Comparison of ENCODE assay signal across 23 cellular contexts in genomic region chr10:72019085-72019876, GRCh38. TPM values are rescaled to one million over a fixed set of nuclear protein-coding genes. Genes with fewer than 3 reads are reported as not detected.
A peak's percentile ranks its signal among the peaks of the same experiment; 100 is the strongest.
DNase-seq lines count a peak whose midpoint lies in the region; ATAC-seq, FAIRE-seq and TF ChIP-seq lines count a peak whose summit lies in the region.
"Had no signal": no experiment of that assay in that cellular context is flagged by ENCODE, and none has a peak within 500 bp of the region (broad histone marks: within the 10 kb centered on the region; RNA-seq: fewer than 3 reads in every experiment).

No MANE protein-coding gene starts in this region.

- no peak overlapping the region for H2BK5ac ChIP-seq in IMR-90 (ENCODE audit: low read depth, low read length, poor library complexity, severe bottlenecking)
- H2BK5ac ChIP-seq in H1 (ENCODE audit: low read depth, low read length), result no peak overlapping the region

- peaks cover 35% of the 10 kb centered on the region for H3K4me1 Mint-ChIP-seq in Caco-2 (ENCODE audit: low read depth, unreplicated experiment)
- H3K4me1 Mint-ChIP-seq in naive thymus-derived CD4-positive, alpha-beta T cell, result peaks cover 0 to 4% (median 0%) of the 10 kb centered on the region in 7 donors

- H3K9me1 ChIP-seq in IMR-90 (ENCODE audit: insufficient read depth, low read length), result peaks cover 8% of the 10 kb centered on the region

- BruUV-seq in Caco-2 (replicated peaks; lab: Mats Ljungman, UMichigan) (no TSS peak), IMR-90 (replicated peaks; lab: Mats Ljungman, UMichigan) (no TSS peak)

- no peaks in the 10 kb centered on the region for H3K79me2 ChIP-seq in H1 (ENCODE audit: control insufficient read depth in 1 of 2, insufficient read depth in 2 of 2, low read length in 2 of 2)

- no peak for TF ChIP-seq POLR2A in IMR-90 (IDR thresholded peaks at IDR 0.05; ENCODE audit: low read depth, low read length)
- TF ChIP-seq POLR2A in H1 (IDR thresholded peaks at IDR 0.05; ENCODE audit: control extremely low read depth in 1 of 2, low read depth in 2 of 2, low read length in 2 of 2), result no peak

- H2AK5ac ChIP-seq in IMR-90 (ENCODE audit: low read depth, low read length), result peak overlapping the region; percentile 0; the same call in 1 of the 2 replicates
- no peak overlapping the region for H2AK5ac ChIP-seq in H1 (ENCODE audit: low read depth, low read length)

- no peak for FAIRE-seq in H1 (lab: Jason Lieb, UNC)
- FAIRE-seq: A549, G401.6, GM12892 had no signal

- H3K4me3 ChIP-seq in Caco-2 (ENCODE audit: low read depth, low read length) (no peak overlapping the region), IMR-90 (ENCODE audit: insufficient read depth, low read depth, low read length) (no peak overlapping the region), H1 (ENCODE audit: extremely low read depth in 1 of 4, insufficient read depth in 2 of 4, low read depth in 3 of 4, low read length in 4 of 4) (no peak overlapping the region)
- H3K4me3 ChIP-seq in naive thymus-derived CD4-positive, alpha-beta T cell (ENCODE audit: low read length), result no peak overlapping the region
- H3K4me3 ChIP-seq: A549; BLaER1 treated with 17β-estradiol and CSF1 and Interleukin-3, amounts not matched to agents 10 nM and 100 nM had no signal

- H3K4me3 Mint-ChIP-seq in Caco-2 (ENCODE audit: unreplicated experiment), result no peak overlapping the region
- no peak overlapping the region for H3K4me3 Mint-ChIP-seq in naive thymus-derived CD4-positive, alpha-beta T cell
- H3K4me3 Mint-ChIP-seq: CD14-positive monocyte; CD4-positive, alpha-beta T cell; CD8-positive, alpha-beta memory T cell had no signal

- peaks cover 9% of the 10 kb centered on the region for H3K9me3 Mint-ChIP-seq in Caco-2 (ENCODE audit: unreplicated experiment)
- H3K9me3 Mint-ChIP-seq in naive thymus-derived CD4-positive, alpha-beta T cell, result peaks cover 0 to 2% (median 0%) of the 10 kb centered on the region in 11 donors
- H3K9me3 Mint-ChIP-seq: CD4-positive, alpha-beta T cell had no signal

- CTCF ChIA-PET in Caco-2 (lab: Charles Lee), result interaction anchor here (0.6 to 2.6 kb wide), 5 partner anchors 13 to 311 kb away, joined by 3 to 23 read pairs (median 3); no protein-coding TSS in a partner anchor
- CTCF ChIA-PET in IMR-90 (lab: Yijun Ruan, JAX), result no interaction called here
- CTCF ChIA-PET in H1 (lab: Charles Lee; ENCODE audit: partially characterized antibody), result interaction anchor here (0.9 to 3.1 kb wide), 4 partner anchors 12 to 42 kb away, joined by 3 to 17 read pairs (median 6); no protein-coding TSS in a partner anchor
- CTCF ChIA-PET in naive thymus-derived CD4-positive, alpha-beta T cell (lab: Charles Lee), result no interaction called here

- H3K27me3 Mint-ChIP-seq in Caco-2 (ENCODE audit: insufficient read depth, unreplicated experiment), result no peaks in the 10 kb centered on the region
- H3K27me3 Mint-ChIP-seq in naive thymus-derived CD4-positive, alpha-beta T cell, result peaks cover 0 to 12% (median 4%) of the 10 kb centered on the region in 5 donors
- H3K27me3 Mint-ChIP-seq: CD4-positive, alpha-beta T cell had no signal

- H3K14ac ChIP-seq in IMR-90 (replicated peaks; ENCODE audit: low read depth, low read length) (no peak overlapping the region), H1 (ENCODE audit: insufficient read length) (no peak overlapping the region)

- H2AFZ ChIP-seq in IMR-90 (replicated peaks; ENCODE audit: low read length, poor library complexity), result no peak overlapping the region
- no peak overlapping the region for H2AFZ ChIP-seq in H1 (ENCODE audit: low read length)

- H3K4me1 ChIP-seq in Caco-2 (peaks cover 30% of the 10 kb centered on the region), IMR-90 (ENCODE audit: control insufficient read depth, insufficient read depth, low read length) (peaks cover 14% of the 10 kb centered on the region), H1 (replicated peaks in 1 of 4; ENCODE audit: control insufficient read depth in 3 of 4, insufficient read depth in 4 of 4, low read length in 3 of 4) (peaks cover 0 to 4% (median under 1%) of the 10 kb centered on the region in 4 experiments; a peak in 2 of 7 replicates)
- H3K4me1 ChIP-seq in naive thymus-derived CD4-positive, alpha-beta T cell (ENCODE audit: control insufficient read depth in 2 of 2, insufficient read depth in 2 of 2, low read length in 2 of 2), result no peaks in the 10 kb centered on the region
- H3K4me1 ChIP-seq: A549 had no signal

- no peak overlapping the region for H2BK20ac ChIP-seq in IMR-90 (ENCODE audit: low read depth, low read length)
- no peak overlapping the region for H2BK20ac ChIP-seq in H1 (ENCODE audit: low read length)

- intact Hi-C loops in Caco-2 (cut with micrococcal nuclease; ENCODE audit: unreplicated experiment) (no loop called here), IMR-90 (cut with micrococcal nuclease) (no loop called here)
- intact Hi-C loops in naive thymus-derived CD4-positive, alpha-beta T cell (cut with micrococcal nuclease), result no loop called here

- peak in 1 of 2 experiments; percentile 52 for DNase-seq in Caco-2
- no peak for DNase-seq in IMR-90
- no peak for DNase-seq in H1 (ENCODE audit: low read depth in 1 of 2, low spot score in 2 of 2)
- DNase-seq in naive thymus-derived CD4-positive, alpha-beta T cell, result no peak
- no peak for DNase-seq in EL
- DNase-seq: 8988T; ACHN; AML-193; BE2C; Calu3; CD4-positive, alpha-beta T cell; CD8-positive, alpha-beta memory T cell; DMS53; DMS79 treated with DMSO at 0.1 percent for 48 hours; GOT3; H7; HCEC 1CT had no signal

- TF ChIP-seq EP300 in H1 (IDR thresholded peaks at IDR 0.05; ENCODE audit: borderline replicate concordance in 1 of 2, low read depth in 2 of 2, low read length in 2 of 2), result no peak

- ATAC-seq in IMR-90 (ENCODE audit: low read depth) (no peak), HG03432 (IDR thresholded peaks at IDR 0.05; ENCODE audit: unreplicated experiment) (no peak)
- no peak for ATAC-seq in naive thymus-derived CD4-positive, alpha-beta T cell
- ATAC-seq: A549 had no signal

- H3K27ac ChIP-seq in IMR-90 (ENCODE audit: insufficient read depth, low read length), result no peak overlapping the region
- no peak overlapping the region for H3K27ac ChIP-seq in H1 (ENCODE audit: low read depth, low read length)
- no peak overlapping the region for H3K27ac ChIP-seq in naive thymus-derived CD4-positive, alpha-beta T cell (ENCODE audit: low read depth, low read length)
- H3K27ac ChIP-seq: A549; BLaER1 treated with 17β-estradiol and CSF1 and Interleukin-3, amounts not matched to agents 10 nM and 100 nM had no signal

- no peak for TF ChIP-seq RAD21 in IMR-90 (IDR thresholded peaks at IDR 0.05; ENCODE audit: low read length)
- no peak for TF ChIP-seq RAD21 in H1 (IDR thresholded peaks at IDR 0.05 in 1 of 2, conservative IDR thresholded peaks at IDR 0.05 in 1 of 2; ENCODE audit: low read depth in 2 of 2, low read length in 2 of 2)

- H3K56ac ChIP-seq in IMR-90 (ENCODE audit: extremely low read depth, insufficient read depth, low read length) (no peak overlapping the region), H1 (replicated peaks; ENCODE audit: insufficient read length, low read depth, low read length) (no peak overlapping the region)

- H3K36me3 ChIP-seq in Caco-2 (ENCODE audit: control insufficient read depth, insufficient read depth, low read length), result no peaks in the 10 kb centered on the region
- H3K36me3 ChIP-seq in IMR-90 (ENCODE audit: control insufficient read depth, insufficient read depth, low read length), result no peaks in the 10 kb centered on the region
- H3K36me3 ChIP-seq in H1 (ENCODE audit: control insufficient read depth in 2 of 4, insufficient read depth in 4 of 4, low read length in 3 of 4), result no peaks in the 10 kb centered on the region
- H3K36me3 ChIP-seq in naive thymus-derived CD4-positive, alpha-beta T cell (ENCODE audit: control insufficient read depth in 2 of 3, insufficient read depth in 3 of 3, low read length in 3 of 3), result no peaks in the 10 kb centered on the region
- H3K36me3 ChIP-seq: BE2C; BLaER1 treated with 17β-estradiol and CSF1 and Interleukin-3, amounts not matched to agents 10 nM and 100 nM had no signal

- H3K4me2 ChIP-seq in IMR-90 (ENCODE audit: low read depth, low read length) (no peak overlapping the region), H1 (ENCODE audit: insufficient read depth in 1 of 2, low read depth in 2 of 2, low read length in 2 of 2) (no peak overlapping the region)
- H3K4me2 ChIP-seq: A549; BLaER1 treated with 17β-estradiol and CSF1 and Interleukin-3, amounts not matched to agents 10 nM and 100 nM had no signal

- H3K18ac ChIP-seq in IMR-90 (ENCODE audit: low read depth, low read length) (no peak overlapping the region), H1 (ENCODE audit: extremely low read depth, low read length) (no peak overlapping the region)

- H3K27me3 ChIP-seq in Caco-2 (replicated peaks; ENCODE audit: control insufficient read depth, insufficient read depth, low read length), result no peaks in the 10 kb centered on the region
- H3K27me3 ChIP-seq in IMR-90 (ENCODE audit: control insufficient read depth, insufficient read depth, low read length), result peaks cover 5% of the 10 kb centered on the region
- H3K27me3 ChIP-seq in H1 (replicated peaks in 1 of 4; ENCODE audit: control insufficient read depth in 3 of 4, extremely low read depth in 1 of 4, insufficient read depth in 3 of 4, low read length in 3 of 4), result no peaks in the 10 kb centered on the region
- H3K27me3 ChIP-seq in naive thymus-derived CD4-positive, alpha-beta T cell (ENCODE audit: control insufficient read depth in 2 of 2, insufficient read depth in 2 of 2, low read length in 2 of 2), result no peaks in the 10 kb centered on the region
- H3K27me3 ChIP-seq: BE2C; BLaER1 treated with 17β-estradiol and CSF1 and Interleukin-3, amounts not matched to agents 10 nM and 100 nM had no signal

- no peak overlapping the region for H3K23ac ChIP-seq in IMR-90 (ENCODE audit: low read depth, low read length)
- no peak overlapping the region for H3K23ac ChIP-seq in H1 (ENCODE audit: insufficient read length)

- H4K91ac ChIP-seq in IMR-90 (ENCODE audit: insufficient read depth, low read depth, low read length), result no peak overlapping the region
- no peak overlapping the region for H4K91ac ChIP-seq in H1 (replicated peaks; ENCODE audit: insufficient read length, low read length)

- H3K9ac ChIP-seq in IMR-90 (ENCODE audit: low read depth, low read length) (no peak overlapping the region), H1 (replicated peaks in 1 of 4; ENCODE audit: extremely low read depth in 1 of 4, low read depth in 3 of 4, low read length in 3 of 4) (no peak overlapping the region)
- H3K9ac ChIP-seq: BLaER1 treated with 17β-estradiol and CSF1 and Interleukin-3, amounts not matched to agents 10 nM and 100 nM had no signal

- H3K9me3 ChIP-seq in Caco-2 (no peaks in the 10 kb centered on the region), IMR-90 (ENCODE audit: control insufficient read depth, insufficient read depth, low read length) (no peaks in the 10 kb centered on the region), H1 (ENCODE audit: insufficient read depth in 2 of 2, low read depth in 1 of 2, low read length in 1 of 2) (no peaks in the 10 kb centered on the region)
- no peaks in the 10 kb centered on the region for H3K9me3 ChIP-seq in naive thymus-derived CD4-positive, alpha-beta T cell (ENCODE audit: control insufficient read depth in 2 of 3, low read length in 3 of 3)
- H3K9me3 ChIP-seq: A549; BE2C; BLaER1 treated with 17β-estradiol and CSF1 and Interleukin-3, amounts not matched to agents 10 nM and 100 nM had no signal

- POLR2A ChIA-PET in Caco-2 (lab: Charles Lee) (interaction anchor here (0.6 to 1.0 kb wide), 2 partner anchors 254 to 296 kb away, joined by 3 to 7 read pairs; partner anchors contain the start of gene DDIT4), IMR-90 (lab: Charles Lee; ENCODE audit: unreplicated experiment) (no interaction called here), H1 (lab: Charles Lee; ENCODE audit: partially characterized antibody) (interaction anchor here (0.6 kb wide), 1 partner anchor 294 kb away, joined by 4 read pairs; no protein-coding TSS in a partner anchor)
- POLR2A ChIA-PET in naive thymus-derived CD4-positive, alpha-beta T cell (lab: Charles Lee), result no interaction called here

- WGBS in IMR-90 (ENCODE audit: extremely low coverage in 2 of 2, insufficient read length in 1 of 2), 2 experiments, result 97% methylated on average over 4 of the region's 11 CpGs; no CpG with 5 or more reads in 1 of the 2 experiments
- WGBS in H1 (ENCODE audit: extremely low coverage in 1 of 2, insufficient coverage in 1 of 2, insufficient read length in 1 of 2, insufficient replicate concordance in 2 of 2, low coverage in 1 of 2, low lambda C conversion rate in 2 of 2, missing lambda C conversion rate in 1 of 2), 2 experiments, result 90% methylated on average over 8 of the region's 11 CpGs; no CpG with 5 or more reads in 1 of the 2 experiments

- H3K27ac Mint-ChIP-seq in Caco-2 (ENCODE audit: unreplicated experiment), result peak overlapping the region; percentile 39
- no peak overlapping the region for H3K27ac Mint-ChIP-seq in naive thymus-derived CD4-positive, alpha-beta T cell
- H3K27ac Mint-ChIP-seq: CD4-positive, alpha-beta T cell; CD8-positive, alpha-beta memory T cell had no signal

- no peak overlapping the region for H2AK9ac ChIP-seq in IMR-90 (replicated peaks; ENCODE audit: low read depth, low read length, poor library complexity)

- H2BK15ac ChIP-seq in IMR-90 (ENCODE audit: low read depth, low read length) (no peak overlapping the region), H1 (ENCODE audit: low read length) (no peak overlapping the region)

- no peak overlapping the region for H3K4ac ChIP-seq in IMR-90 (ENCODE audit: low read depth, low read length)
- no peak overlapping the region for H3K4ac ChIP-seq in H1 (replicated peaks; ENCODE audit: insufficient read length, low read depth, low read length)

- H3K36me3 Mint-ChIP-seq in Caco-2 (ENCODE audit: insufficient read depth, unreplicated experiment), result no peaks in the 10 kb centered on the region
- no peaks in the 10 kb centered on the region for H3K36me3 Mint-ChIP-seq in naive thymus-derived CD4-positive, alpha-beta T cell
- H3K36me3 Mint-ChIP-seq: CD14-positive monocyte; CD8-positive, alpha-beta memory T cell had no signal

- H4K20me1 ChIP-seq in IMR-90 (ENCODE audit: insufficient read depth, low read length) (peaks cover 10% of the 10 kb centered on the region; the same call in 1 of the 2 replicates), H1 (replicated peaks in 1 of 2; ENCODE audit: control insufficient read depth in 1 of 2, insufficient read depth in 2 of 2, low read length in 2 of 2) (no peaks in the 10 kb centered on the region)
- H4K20me1 ChIP-seq: BLaER1 treated with 17β-estradiol and CSF1 and Interleukin-3, amounts not matched to agents 10 nM and 100 nM had no signal

- no peak overlapping the region for H2BK120ac ChIP-seq in IMR-90 (ENCODE audit: low read depth, low read length)
- no peak overlapping the region for H2BK120ac ChIP-seq in H1 (replicated peaks; ENCODE audit: low read depth, low read length)

- no peaks in the 10 kb centered on the region for H3K23me2 ChIP-seq in H1 (ENCODE audit: low read depth, low read length)

- H4K5ac ChIP-seq in IMR-90 (ENCODE audit: low read depth, low read length) (no peak overlapping the region), H1 (ENCODE audit: insufficient read length, low read depth, low read length) (no peak overlapping the region)

- no peak for TF ChIP-seq CTCF in Caco-2 (IDR thresholded peaks at IDR 0.05; ENCODE audit: insufficient read depth in 1 of 2, low read depth in 1 of 2, low read length in 1 of 2, severe bottlenecking in 1 of 2, unreplicated experiment in 1 of 2)
- no peak for TF ChIP-seq CTCF in IMR-90 (conservative IDR thresholded peaks at IDR 0.05; ENCODE audit: low read depth, low read length)
- no peak for TF ChIP-seq CTCF in H1 (IDR thresholded peaks at IDR 0.05; ENCODE audit: control extremely low read depth in 1 of 3, insufficient read depth in 1 of 3, low read depth in 1 of 3, low read length in 3 of 3)

- no peak overlapping the region for H4K8ac ChIP-seq in IMR-90 (ENCODE audit: low read depth in 2 of 2, low read length in 2 of 2)
- H4K8ac ChIP-seq in H1 (ENCODE audit: extremely low read depth, insufficient read depth, low read length), result peak overlapping the region; percentile 16; the same call in 1 of the 2 replicates

- dilution Hi-C loops in IMR-90 (cut with HindIII; ENCODE audit: low sequenced_read_pairs, unreplicated experiment), result no loop called here

- in situ Hi-C loops in IMR-90 (cut with MboI; ENCODE audit: low sequenced_read_pairs), result no loop called here

- no peaks in the 10 kb centered on the region for H3K79me1 ChIP-seq in IMR-90 (ENCODE audit: low read depth in 1 of 2, low read length in 2 of 2)
- H3K79me1 ChIP-seq in H1 (ENCODE audit: low read depth, low read length), result no peaks in the 10 kb centered on the region

- H2BK12ac ChIP-seq in H1 (ENCODE audit: low read depth, low read length), result no peak overlapping the region

RNA-seq across cellular contexts. Expression of gene CHST3, which starts 55.1 kb away (rescaled TPM):
- total RNA-seq in Caco-2 (2022) (40.9 and 46.0 TPM in 2 replicates), IMR-90 (2012; rRNA removed) (9.0 and 10.6 TPM in 2 replicates)
- polyA plus RNA-seq in IMR-90 (2012; rRNA removed) (8.6 and 9.1 TPM in 2 replicates), H1 (2011; rRNA removed) (2.0 and 2.4 TPM in 2 replicates)
- polyA plus RNA-seq in IMR-90 (2012; cell fraction: cytosol; rRNA removed), result 5.5 and 6.1 TPM in 2 replicates
- polyA plus RNA-seq in IMR-90 (2012; cell fraction: nucleus; rRNA removed; ENCODE audit: low replicate concordance), result 5.5 and 7.2 TPM in 2 replicates
- 5.7 and 5.8 TPM in 2 replicates for total RNA-seq in H1 (2021; fragmentation: NEBNext Ultra II Directional; extraction: Animal tissue kit (Norgen Biotek cat#: 25700))
- 2.0 TPM for polyA plus RNA-seq in H1 (2011; cell fraction: cytosol; rRNA removed)
- 2.8 TPM for polyA plus RNA-seq in H1 (2011; cell fraction: nucleus; rRNA removed)
- 2.5 to 3.3 TPM (median 2.9 TPM) in 4 replicates for polyA plus RNA-seq in H1 (2012, experiment 1 of 2)
- 2.1 TPM for polyA plus RNA-seq in H1 (2012, experiment 2 of 2)
- 3.7 TPM for polyA plus RNA-seq in H1 (2013, experiment 1 of 2)
- polyA plus RNA-seq in H1 (2013, experiment 2 of 2), result 4.5 TPM
- polyA minus RNA-seq in H1 (2011; rRNA and poly(A)+ RNA removed), result 3.9 and 5.0 TPM in 2 replicates
- polyA minus RNA-seq in H1 (2011; cell fraction: cytosol; rRNA and poly(A)+ RNA removed), result 3.6 TPM
- 4.4 TPM for polyA minus RNA-seq in H1 (2011; cell fraction: nucleus; rRNA and poly(A)+ RNA removed)
- total RNA-seq in naive thymus-derived CD4-positive, alpha-beta T cell, result under 1 TPM in 1 of 5 experiments, not detected in 4; 0.05 TPM
- not detected for polyA plus RNA-seq in naive thymus-derived CD4-positive, alpha-beta T cell
- total RNA-seq: CD4-positive, alpha-beta T cell had no signal
- polyA plus RNA-seq: CD14-positive monocyte; CD8-positive, alpha-beta memory T cell had no signal

Comparison
In these comparisons a context has a peak if more than half of its experiments do, and no peak if none do; other contexts are left out.
1. CTCF ChIA-PET loops: an anchor here in Caco-2 (0.6 to 2.6 kb wide) and H1 (0.9 to 3.1 kb wide); none called in IMR-90 and naive thymus-derived CD4-positive, alpha-beta T cell.
2. POLR2A ChIA-PET loops: an anchor here in Caco-2 (0.6 to 1.0 kb wide) and H1 (0.6 kb wide); none called in IMR-90 and naive thymus-derived CD4-positive, alpha-beta T cell.